32 cellular contexts compared by ENCODE assay signal in genomic region chr16:71429581-71429980, GRCh38. TPM values are rescaled to one million over a fixed set of nuclear protein-coding genes. Genes with fewer than 3 reads are reported as not detected.
"Had no signal": no experiment of that assay in that cellular context is flagged by ENCODE, and none has a peak within 500 bp of the region (broad histone marks: within the 10 kb centered on the region; RNA-seq: fewer than 3 reads in every experiment).

No MANE protein-coding gene starts in this region.

- H3K4me1 ChIP-seq: suprapubic skin, testis, thyroid gland, tibial artery, upper lobe of right lung, uterus, vagina had no signal

- H3K27me3 ChIP-seq: testis, thyroid gland, uterus had no signal

- H3K27ac ChIP-seq: stomach, suprapubic skin, testis, thoracic aorta, thyroid gland, tibial artery, tibial nerve, transverse colon, upper lobe of left lung, upper lobe of right lung, uterus, vagina had no signal

- H3K27ac Mint-ChIP-seq: stimulated activated effector memory CD8-positive, alpha-beta T cell treated with anti-CD3 and anti-CD28 coated beads, Interleukin-12 subunit alpha, Interleukin-12 subunit beta, amount 100 ng/mL, for 72 hours; stimulated activated memory B cell treated with anti-CD40 and anti-IgM and Interleukin-4, amounts not matched to agents 10 μg/mL and 1 μg/mL and 100 μg/mL, for 72 hours; stimulated activated naive B cell treated with anti-CD40 and anti-IgM and Interleukin-4, amounts not matched to agents 10 μg/mL and 1 μg/mL and 100 μg/mL, for 72 hours; stimulated activated naive CD8-positive, alpha-beta T cell treated with anti-CD3 and anti-CD28 coated beads, Interleukin-15, amount 100 ng/mL, for 72 hours; stimulated activated naive CD8-positive, alpha-beta T cell treated with anti-CD3 and anti-CD28 coated beads, Interleukin-15, Interleukin-2, amounts not matched to agents 100 ng/mL and 50 ng/mL, for 24 hours; type B pancreatic cell had no signal

- H3K4me3 Mint-ChIP-seq: stimulated activated effector memory CD8-positive, alpha-beta T cell treated with anti-CD3 and anti-CD28 coated beads, Interleukin-12 subunit alpha, Interleukin-12 subunit beta, amount 100 ng/mL, for 72 hours; stimulated activated memory B cell treated with anti-CD40 and anti-IgM and Interleukin-4, amounts not matched to agents 10 μg/mL and 1 μg/mL and 100 μg/mL, for 72 hours; stimulated activated naive B cell treated with anti-CD40 and anti-IgM and Interleukin-4, amounts not matched to agents 10 μg/mL and 1 μg/mL and 100 μg/mL, for 72 hours; stimulated activated naive CD8-positive, alpha-beta T cell treated with anti-CD3 and anti-CD28 coated beads, Interleukin-15, amount 100 ng/mL, for 72 hours; stimulated activated naive CD8-positive, alpha-beta T cell treated with anti-CD3 and anti-CD28 coated beads, Interleukin-15, Interleukin-2, amounts not matched to agents 100 ng/mL and 50 ng/mL, for 24 hours; type B pancreatic cell had no signal

- ATAC-seq: stimulated activated effector memory CD8-positive, alpha-beta T cell treated with anti-CD3 and anti-CD28 coated beads, Interleukin-12 subunit alpha, Interleukin-12 subunit beta, amount 100 ng/mL, for 72 hours; stimulated activated memory B cell treated with anti-CD40 and anti-IgM and Interleukin-4, amounts not matched to agents 10 μg/mL and 1 μg/mL and 100 μg/mL, for 72 hours; stimulated activated naive B cell treated with anti-CD40 and anti-IgM and Interleukin-4, amounts not matched to agents 10 μg/mL and 1 μg/mL and 100 μg/mL, for 72 hours; stimulated activated naive CD8-positive, alpha-beta T cell treated with anti-CD3 and anti-CD28 coated beads, Interleukin-15, amount 100 ng/mL, for 72 hours; stimulated activated naive CD8-positive, alpha-beta T cell treated with anti-CD3 and anti-CD28 coated beads, Interleukin-15, Interleukin-2, amounts not matched to agents 100 U/mL and 50 U/mL, for 24 hours; upper lobe of right lung had no signal

- H3K4me3 ChIP-seq: stomach, suprapubic skin, testis, thoracic aorta, thyroid gland, tibial artery, tibial nerve, transverse colon, upper lobe of left lung, upper lobe of right lung, uterus, vagina had no signal

- H3K9me3 Mint-ChIP-seq: stimulated activated memory B cell treated with anti-CD40 and anti-IgM and Interleukin-4, amounts not matched to agents 10 μg/mL and 1 μg/mL and 100 μg/mL, for 72 hours; stimulated activated naive CD8-positive, alpha-beta T cell treated with anti-CD3 and anti-CD28 coated beads, Interleukin-15, Interleukin-2, amounts not matched to agents 100 ng/mL and 50 ng/mL, for 24 hours; type B pancreatic cell had no signal

- DNase-seq: stimulated activated CD4-positive, alpha-beta T cell treated with anti-CD3 and anti-CD28 coated beads, Interleukin-2, amount 100 ng/mL, for 48 hours; stimulated activated CD4-positive, alpha-beta T cell treated with anti-CD3 and anti-CD28 coated beads, Interleukin-4, amount 100 ng/mL, for 1 hour; stimulated activated CD4-positive, alpha-beta T cell treated with anti-CD3 and anti-CD28 coated beads, Interleukin-4, amount 100 ng/mL, for 24 hours; stimulated activated CD4-positive, alpha-beta T cell treated with anti-CD3 and anti-CD28 coated beads, Interleukin-4, amount 100 ng/mL, for 4 hours; stimulated activated CD8-positive, alpha-beta memory T cell treated with anti-CD3 and anti-CD28 coated beads, Interleukin-4, amount 100 ng/mL, for 48 hours; stimulated activated naive B cell treated with anti-CD40 and anti-IgM and Interleukin-4, amounts not matched to agents 10 μg/mL and 1 μg/mL and 100 μg/mL, for 72 hours; stimulated activated naive CD4-positive, alpha-beta T cell; stimulated activated naive CD4-positive, alpha-beta T cell treated with Interleukin-2 at 50 U/mL for 16 hours; stimulated activated naive CD8-positive, alpha-beta T cell treated with anti-CD3 and anti-CD28 coated beads, Interleukin-15, amount 100 ng/mL, for 72 hours; stimulated activated naive CD8-positive, alpha-beta T cell treated with anti-CD3 and anti-CD28 coated beads, Interleukin-15, Interleukin-2, amounts not matched to agents 100 U/mL and 50 U/mL, for 24 hours; stomach; substantia nigra; testis; thyroid gland; tibial artery; transverse colon; upper lobe of left lung; uterus had no signal

- H3K36me3 ChIP-seq: stomach, suprapubic skin, thoracic aorta, thyroid gland, tibial artery, tibial nerve, transverse colon, upper lobe of left lung, upper lobe of right lung, uterus, vagina had no signal

- H3K9me3 ChIP-seq: suprapubic skin, testis, thoracic aorta, thyroid gland, tibial artery, transverse colon, upper lobe of left lung, upper lobe of right lung, uterus, vagina had no signal

- H3K36me3 Mint-ChIP-seq: stimulated activated memory B cell treated with anti-CD40 and anti-IgM and Interleukin-4, amounts not matched to agents 10 μg/mL and 1 μg/mL and 100 μg/mL, for 72 hours; stimulated activated naive B cell treated with anti-CD40 and anti-IgM and Interleukin-4, amounts not matched to agents 10 μg/mL and 1 μg/mL and 100 μg/mL, for 72 hours; type B pancreatic cell had no signal

RNA-seq across cellular contexts. Expression of gene TLE7, which starts 12.3 kb away (rescaled TPM):
- total RNA-seq: stomach, subcutaneous adipose tissue, suprapubic skin, temporal lobe, thoracic aorta, thyroid gland, tibial nerve, transverse colon, upper lobe of left lung, upper lobe of right lung, ureter, urinary bladder, uterus, vagina had no signal
- polyA plus RNA-seq: stomach, thymus, urinary bladder had no signal
